In genomic region chr5:124590686-124591085, GRCh38 we compare ENCODE assay signal across 24 cellular contexts.
"Had no signal": no experiment of that assay in that cellular context is flagged by ENCODE, and none has a peak within 500 bp of the region (broad histone marks: within the 10 kb centered on the region; RNA-seq: fewer than 3 reads in every experiment).

No MANE protein-coding gene starts in this region.

- DNase-seq: activated B cell treated with CpG ODN at 0.5 μM for 24 hours; activated CD4-positive, alpha-beta T cell treated with anti-CD3 and anti-CD28 coated beads for 48 hours; activated CD4-positive, alpha-beta T cell treated with anti-CD3 and anti-CD28 coated beads, Interleukin-2, amount 50 U/mL, for 1 hour; activated CD4-positive, alpha-beta T cell treated with anti-CD3 and anti-CD28 coated beads, Interleukin-2, amount 50 U/mL, for 48 hours; activated CD8-positive, alpha-beta memory T cell treated with anti-CD3 and anti-CD28 coated beads for 24 hours; activated CD8-positive, alpha-beta T cell treated with anti-CD3 and anti-CD28 coated beads for 36 hours; activated effector memory CD4-positive, alpha-beta T cell treated with Interleukin-2 at 50 U/mL for 16 hours; activated gamma-delta T cell treated with Interleukin-2 at 50 U/mL for 16 hours; activated naive CD4-positive, alpha-beta T cell treated with anti-CD3 and anti-CD28 coated beads, Interleukin-2, amount 50 U/mL, for 16 hours; activated naive CD4-positive, alpha-beta T cell treated with Interleukin-2 at 50 U/mL for 16 hours; activated T-cell treated with anti-CD3 and anti-CD28 coated beads, Interleukin-2, amount 50 U/mL, for 4 hours; amniotic stem cell; anterior cingulate cortex; brain microvascular endothelial cell; effector CD8-positive, alpha-beta T cell; foreskin fibroblast; head of caudate nucleus; T-helper 1 cell; T-helper 17 cell; T1000; WERI-Rb-1 had no signal

- ATAC-seq: activated CD4-positive, CD25-positive, alpha-beta regulatory T cell treated with anti-CD3 and anti-CD28 coated beads, Interleukin-2, amount 50 U/mL, for 24 hours; activated CD8-positive, alpha-beta T cell treated with anti-CD3 and anti-CD28 coated beads for 36 hours; activated T-cell treated with anti-CD3 and anti-CD28 coated beads, Interleukin-2, amount 50 U/mL, for 4 hours; activated T-helper 17 cell treated with anti-CD3 and anti-CD28 coated beads, Interleukin-2, amount 50 U/mL, for 72 hours; esophagus mucosa; T-helper 17 cell had no signal
